Comparison of ENCODE assay signal across 8 cellular contexts in genomic region chr5:17216176-17216973, GRCh38. TPM values are rescaled to one million over a fixed set of nuclear protein-coding genes. Genes with fewer than 3 reads are reported as not detected.
DNase-seq lines count a peak whose midpoint lies in the region; ATAC-seq, FAIRE-seq and TF ChIP-seq lines count a peak whose summit lies in the region.

No MANE protein-coding gene starts in this region.

- peaks cover 0 to 14% (median 8%) of the 10 kb centered on the region in 4 donors for H3K4me1 ChIP-seq in liver (ENCODE audit: control insufficient read depth in 4 of 4, insufficient read depth in 4 of 4, low read length in 3 of 4)

- peak in 12 of 14 donors; percentile 47 to 79 (median 64) for DNase-seq in C1 segment of cervical spinal cord (lab: John Stamatoyannopoulos, UW)
- DNase-seq in GM19239 (ENCODE audit: insufficient read length, low spot score) = peak; percentile 54
- peak; percentile 56 for DNase-seq in NCI-H2196 (lab: John Stamatoyannopoulos, UW; ENCODE audit: unreplicated experiment)
- DNase-seq in WERI-Rb-1 = peak; percentile 86
- peak; percentile 86 for DNase-seq in ecto neural progenitor cell (ENCODE audit: low spot score)
- peak; percentile 39 to 50 for DNase-seq in stimulated activated CD4-positive, alpha-beta T cell treated with anti-CD3 and anti-CD28 coated beads, Interleukin-4, amount 100 ng/mL, for 48 hours (ENCODE audit: low read depth in 2 of 2)

- peaks cover 2% of the 10 kb centered on the region for H3K9me3 ChIP-seq in WERI-Rb-1 (ENCODE audit: severe bottlenecking)
- H3K9me3 ChIP-seq in liver (ENCODE audit: control insufficient read depth in 4 of 4, low read length in 3 of 4) = no peaks in the 10 kb centered on the region

- H3K27ac ChIP-seq in WERI-Rb-1 = peak overlapping the region; percentile 9; the same call in 1 of the 2 replicates
- peak overlapping the region; percentile 39 to 52 for H3K27ac ChIP-seq in liver (ENCODE audit: low read depth in 1 of 2, low read length in 2 of 2)

- H3K4me3 ChIP-seq in WERI-Rb-1 (ENCODE audit: low read depth, low read length) (peak overlapping the region; percentile 50), liver (ENCODE audit: low read depth in 1 of 3, low read length in 3 of 3) (peak overlapping the region in 1 of 3 donors; percentile 12)

- 4% methylated on average over 59 of the region's 59 CpGs for WGBS in liver

- H3K9ac ChIP-seq in liver (ENCODE audit: low read depth in 1 of 2, low read length in 2 of 2) = no peak overlapping the region

- TF ChIP-seq CTCF in WERI-Rb-1 (IDR thresholded peaks at IDR 0.05; ENCODE audit: low read depth, low read length) (peak; percentile 84), liver (IDR thresholded peaks at IDR 0.05; ENCODE audit: low read depth, low read length, missing input control) (peak; percentile 85)

- ATAC-seq in HG03280 (IDR thresholded peaks at IDR 0.05; ENCODE audit: unreplicated experiment) = peak; percentile 44

- peak; percentile 94 to 97 for TF ChIP-seq RAD21 in liver (IDR thresholded peaks at IDR 0.05)

- no peaks in the 10 kb centered on the region; the same call in 1 of the 2 replicates for H3K36me3 ChIP-seq in WERI-Rb-1
- no peaks in the 10 kb centered on the region for H3K36me3 ChIP-seq in liver (ENCODE audit: control insufficient read depth in 4 of 4, insufficient read depth in 3 of 4, low read depth in 1 of 4, low read length in 3 of 4)

- H3K27me3 ChIP-seq in WERI-Rb-1 (ENCODE audit: insufficient read depth, low read depth, severe bottlenecking) (peaks cover 2% of the 10 kb centered on the region), liver (ENCODE audit: control insufficient read depth in 4 of 4, insufficient read depth in 4 of 4, low read length in 3 of 4) (peaks cover 0 to 7% (median 2%) of the 10 kb centered on the region in 4 donors)

- FAIRE-seq in GM19239 (lab: Jason Lieb, UNC) = peak; percentile 93

TF ChIP-seq in liver, 16 proteins besides CTCF, POLR2A, EP300 and RAD21:
- TF ChIP-seq YY1 (IDR thresholded peaks at IDR 0.05) (peak; percentile 12), SP1 (IDR thresholded peaks at IDR 0.05) (no peak), HNF4A (conservative IDR thresholded peaks at IDR 0.05) (peak in 1 of 2 donors; percentile 21), RXRA (IDR thresholded peaks at IDR 0.05) (peak in 1 of 2 donors; percentile 37), GABPA (IDR thresholded peaks at IDR 0.05 in 1 of 2, conservative IDR thresholded peaks at IDR 0.05 in 1 of 2) (no peak), HNF4G (IDR thresholded peaks at IDR 0.05) (no peak)

RNA-seq across cellular contexts. Expression of gene BASP1, which starts 1.1 kb away (rescaled TPM):
- 10 to 100 TPM in 1 of 2 donors, 1 to 10 TPM in 1; 5.9 to 17.0 TPM for total RNA-seq in liver
- 1 to 10 TPM; 1.2 to 4.8 TPM for polyA plus RNA-seq in liver
